30 cellular contexts compared by ENCODE assay signal in genomic region chr7:16343612-16344011, GRCh38.
"Had no signal": no experiment of that assay in that cellular context is flagged by ENCODE, and none has a peak within 500 bp of the region (broad histone marks: within the 10 kb centered on the region; RNA-seq: fewer than 3 reads in every experiment).

No MANE protein-coding gene starts in this region.

- H3K4me3 Mint-ChIP-seq: natural killer cell; nephron; neural progenitor cell; stimulated activated memory B cell treated with anti-CD40 and anti-IgM and Interleukin-4, amounts not matched to agents 10 μg/mL and 1 μg/mL and 100 μg/mL, for 72 hours; stimulated activated naive CD8-positive, alpha-beta T cell treated with anti-CD3 and anti-CD28 coated beads, Interleukin-15, amount 100 ng/mL, for 72 hours; type B pancreatic cell had no signal

- H3K4me1 ChIP-seq: parathyroid adenoma, psoas muscle, spleen, suprapubic skin, testis, uterus had no signal

- H3K36me3 Mint-ChIP-seq: neural progenitor cell; stimulated activated memory B cell treated with anti-CD40 and anti-IgM and Interleukin-4, amounts not matched to agents 10 μg/mL and 1 μg/mL and 100 μg/mL, for 72 hours; type B pancreatic cell had no signal

- H3K27me3 ChIP-seq: neural progenitor cell, ovary, spleen, suprapubic skin, testis, tibial artery, transverse colon, upper lobe of right lung, uterus had no signal

- H2AFZ ChIP-seq: neural progenitor cell, parathyroid adenoma had no signal

- H3K27ac ChIP-seq: neural progenitor cell, ovary, parathyroid adenoma, psoas muscle, skin epidermis, spleen, suprapubic skin, testis, tibial artery, transverse colon, upper lobe of right lung, uterus had no signal

- H3K4me3 ChIP-seq: neural progenitor cell, ovary, psoas muscle, skin epidermis, smooth muscle cell, spleen, suprapubic skin, testis, tibial artery, transverse colon, upper lobe of right lung, uterus had no signal

- H3K9me3 ChIP-seq: ovary, testis, upper lobe of right lung, uterus had no signal

- H3K79me2 ChIP-seq: parathyroid adenoma had no signal

- H3K4me1 Mint-ChIP-seq: stimulated activated memory B cell treated with anti-CD40 and anti-IgM and Interleukin-4, amounts not matched to agents 10 μg/mL and 1 μg/mL and 100 μg/mL, for 72 hours had no signal

- H3K27me3 Mint-ChIP-seq: progenitor cell of endocrine pancreas; stimulated activated memory B cell treated with anti-CD40 and anti-IgM and Interleukin-4, amounts not matched to agents 10 μg/mL and 1 μg/mL and 100 μg/mL, for 72 hours; stimulated activated naive CD8-positive, alpha-beta T cell treated with anti-CD3 and anti-CD28 coated beads, Interleukin-15, amount 100 ng/mL, for 72 hours; type B pancreatic cell had no signal

- H3K4me2 ChIP-seq: neural progenitor cell, smooth muscle cell had no signal

- H3K36me3 ChIP-seq: ovary, spleen, suprapubic skin, tibial artery, transverse colon, upper lobe of right lung, uterus had no signal

- DNase-seq: natural killer cell; occipital lobe; ovary; posterior cingulate gyrus; psoas muscle; right cardiac atrium; spleen; stimulated activated CD4-positive, alpha-beta T cell treated with anti-CD3 and anti-CD28 coated beads, Interleukin-12 subunit alpha, Interleukin-12 subunit beta, amount 100 ng/mL, for 4 hours; stimulated activated CD4-positive, alpha-beta T cell treated with anti-CD3 and anti-CD28 coated beads, Interleukin-1b, Interleukin-23, amount 100 ng/mL, for 48 hours; stimulated activated CD4-positive, alpha-beta T cell treated with anti-CD3 and anti-CD28 coated beads, Interleukin-4, amount 100 ng/mL, for 1 hour; stimulated activated CD4-positive, alpha-beta T cell treated with anti-CD3 and anti-CD28 coated beads, Interleukin-4, amount 100 ng/mL, for 4 hours; stimulated activated CD8-positive, alpha-beta memory T cell treated with anti-CD3 and anti-CD28 coated beads, Interleukin-4, amount 100 ng/mL, for 48 hours; stimulated activated naive CD4-positive, alpha-beta T cell; stimulated activated naive CD8-positive, alpha-beta T cell treated with anti-CD3 and anti-CD28 coated beads, Interleukin-15, amount 100 ng/mL, for 72 hours; stimulated activated naive CD8-positive, alpha-beta T cell treated with anti-CD3 and anti-CD28 coated beads, Interleukin-15, Interleukin-2, amounts not matched to agents 100 U/mL and 50 U/mL, for 24 hours; substantia nigra; testis; tibial artery; transverse colon; upper lobe of right lung; uterus had no signal

- H3K9ac ChIP-seq: neural progenitor cell, parathyroid adenoma had no signal

- H3K27ac Mint-ChIP-seq: natural killer cell; nephron; neural progenitor cell; progenitor cell of endocrine pancreas; stimulated activated memory B cell treated with anti-CD40 and anti-IgM and Interleukin-4, amounts not matched to agents 10 μg/mL and 1 μg/mL and 100 μg/mL, for 72 hours; stimulated activated naive CD8-positive, alpha-beta T cell treated with anti-CD3 and anti-CD28 coated beads, Interleukin-15, amount 100 ng/mL, for 72 hours; type B pancreatic cell had no signal
